In the genomic region with DNA sequence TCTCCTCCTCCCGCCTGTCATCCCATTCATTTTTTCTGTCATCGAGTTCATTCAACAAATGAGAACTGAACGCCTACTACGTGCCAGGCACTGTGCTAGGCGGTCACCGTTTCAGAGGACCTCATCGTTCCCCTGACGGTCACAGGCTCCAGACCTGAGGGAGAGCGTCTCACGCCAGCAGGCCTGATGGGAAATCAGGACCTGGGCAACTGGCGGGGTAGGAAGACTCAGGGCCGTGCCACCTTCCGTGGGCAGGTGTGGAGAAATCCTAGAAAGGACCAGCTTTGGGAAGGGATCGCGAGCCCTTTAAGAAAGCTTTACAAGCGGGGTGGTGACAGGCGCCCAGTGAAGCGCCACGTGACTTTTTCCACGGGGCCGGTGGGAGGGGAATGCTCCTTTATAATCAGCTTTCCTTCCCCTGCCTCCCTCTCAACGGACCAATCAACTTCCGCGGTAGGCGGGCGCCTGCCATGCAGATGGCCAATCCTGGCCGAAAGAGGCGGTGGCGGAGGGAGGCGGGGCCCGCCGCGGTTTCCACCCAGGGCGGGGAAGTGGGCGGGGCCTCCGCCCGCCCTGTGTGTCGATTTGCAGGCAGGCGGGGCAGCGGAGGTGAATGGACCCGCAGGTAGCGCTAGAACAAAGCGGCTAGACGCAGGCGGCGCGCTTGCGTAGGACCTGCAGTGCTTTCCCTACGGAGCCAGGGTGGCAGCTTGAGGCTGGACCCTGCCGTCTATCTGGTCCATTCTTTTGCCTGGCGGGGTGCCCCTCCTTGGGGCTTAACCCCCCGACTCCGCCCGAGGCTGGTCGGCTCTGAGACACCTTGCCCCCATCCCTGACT, we compare ENCODE assay signal across 8 cellular contexts. TPM values are rescaled to one million over a fixed set of nuclear protein-coding genes. Genes with fewer than 3 reads are reported as not detected.
DNase-seq lines count a peak whose midpoint lies in the region; ATAC-seq, FAIRE-seq and TF ChIP-seq lines count a peak whose summit lies in the region.

No MANE protein-coding gene starts in this region.

- no peaks in the 10 kb centered on the region for H3K9me3 Mint-ChIP-seq in Caco-2 (ENCODE audit: unreplicated experiment)
- no peaks in the 10 kb centered on the region for H3K9me3 Mint-ChIP-seq in activated CD8-positive, alpha-beta memory T cell treated with anti-CD3 and anti-CD28 coated beads, Interleukin-2, amount 10 ng/mL, durations not matched to agents 7 days and 5 days (ENCODE audit: low read depth)
- no peaks in the 10 kb centered on the region for H3K9me3 Mint-ChIP-seq in effector memory CD8-positive, alpha-beta T cell

- peaks cover 4% of the 10 kb centered on the region for H3K36me3 Mint-ChIP-seq in Caco-2 (ENCODE audit: insufficient read depth, unreplicated experiment)
- H3K36me3 Mint-ChIP-seq in activated CD8-positive, alpha-beta memory T cell treated with anti-CD3 and anti-CD28 coated beads, Interleukin-2, amount 10 ng/mL, durations not matched to agents 7 days and 5 days = peaks cover 8% of the 10 kb centered on the region
- peaks cover 43% of the 10 kb centered on the region for H3K36me3 Mint-ChIP-seq in effector memory CD8-positive, alpha-beta T cell (ENCODE audit: insufficient read depth)

- H3K9me3 ChIP-seq in Caco-2 = no peaks in the 10 kb centered on the region

- BruUV-seq in Caco-2 (replicated peaks; lab: Mats Ljungman, UMichigan) = no TSS peak

- intact Hi-C loops in Caco-2 (cut with micrococcal nuclease; ENCODE audit: unreplicated experiment) = loop anchor here (1.0 to 2.0 kb wide), 4 partner anchors 42 to 98 kb away; a partner anchor contains a TSS

- H3K4me1 ChIP-seq in Caco-2 = peaks cover 4% of the 10 kb centered on the region; the same call in 1 of the 2 replicates

- H3K4me1 Mint-ChIP-seq in Caco-2 (ENCODE audit: low read depth, unreplicated experiment) = no peaks in the 10 kb centered on the region
- peaks cover 30% of the 10 kb centered on the region for H3K4me1 Mint-ChIP-seq in activated CD8-positive, alpha-beta memory T cell treated with anti-CD3 and anti-CD28 coated beads, Interleukin-2, amount 10 ng/mL, durations not matched to agents 7 days and 5 days
- H3K4me1 Mint-ChIP-seq in effector memory CD8-positive, alpha-beta T cell (ENCODE audit: low read depth in 2 of 2) = peaks cover 24 to 41% of the 10 kb centered on the region in 2 donors

- H3K27me3 Mint-ChIP-seq in Caco-2 (ENCODE audit: insufficient read depth, unreplicated experiment) = no peaks in the 10 kb centered on the region
- H3K27me3 Mint-ChIP-seq in activated CD8-positive, alpha-beta memory T cell treated with anti-CD3 and anti-CD28 coated beads, Interleukin-2, amount 10 ng/mL, durations not matched to agents 7 days and 5 days = no peaks in the 10 kb centered on the region
- no peaks in the 10 kb centered on the region for H3K27me3 Mint-ChIP-seq in effector memory CD8-positive, alpha-beta T cell

- H3K4me3 Mint-ChIP-seq in Caco-2 (ENCODE audit: unreplicated experiment) = peak overlapping the region; percentile 89
- H3K4me3 Mint-ChIP-seq in activated CD8-positive, alpha-beta memory T cell treated with anti-CD3 and anti-CD28 coated beads, Interleukin-2, amount 10 ng/mL, durations not matched to agents 7 days and 5 days = peak overlapping the region; percentile 84
- H3K4me3 Mint-ChIP-seq in effector memory CD8-positive, alpha-beta T cell = peak overlapping the region; percentile 87 to 95

- POLR2A ChIA-PET in Caco-2 (lab: Charles Lee) = interaction anchor here (0.6 to 2.5 kb wide), 6 partner anchors 9 to 1772 kb away, joined by 3 to 12 read pairs (median 4); a partner anchor contains a TSS

- peak; percentile 99 for FAIRE-seq in HTR-8/SVneo (lab: Jason Lieb, UNC)

- peak; percentile 74 for ATAC-seq in GM21381 (IDR thresholded peaks at IDR 0.05; ENCODE audit: unreplicated experiment)
- ATAC-seq in activated CD8-positive, alpha-beta memory T cell treated with anti-CD3 and anti-CD28 coated beads, Interleukin-2, amount 10 ng/mL, durations not matched to agents 7 days and 5 days = peak; percentile 81
- ATAC-seq in effector memory CD8-positive, alpha-beta T cell (replicated peaks) = peak; percentile 83

- H3K27ac Mint-ChIP-seq in Caco-2 (ENCODE audit: unreplicated experiment) = peak overlapping the region; percentile 89
- H3K27ac Mint-ChIP-seq in activated CD8-positive, alpha-beta memory T cell treated with anti-CD3 and anti-CD28 coated beads, Interleukin-2, amount 10 ng/mL, durations not matched to agents 7 days and 5 days = peak overlapping the region; percentile 89
- peak overlapping the region; percentile 83 to 96 for H3K27ac Mint-ChIP-seq in effector memory CD8-positive, alpha-beta T cell

- peak; percentile 98 to 99 for DNase-seq in Caco-2
- peak; percentile 99 for DNase-seq in HTR-8/SVneo (ENCODE audit: insufficient read length, low spot score)
- DNase-seq in NOMO-1 treated with DMSO at 0.1 percent for 48 hours (lab: John Stamatoyannopoulos, UW; ENCODE audit: unreplicated experiment) = peak; percentile 98
- peak; percentile 100 for DNase-seq in activated CD8-positive, alpha-beta memory T cell treated with anti-CD3 and anti-CD28 coated beads, Interleukin-2, amount 10 ng/mL, durations not matched to agents 7 days and 5 days
- peak; percentile 98 for DNase-seq in effector memory CD8-positive, alpha-beta T cell
- DNase-seq in medulla oblongata (ENCODE audit: extremely low spot score) = peak; percentile 100
- peak; percentile 97 to 100 (median 98) for DNase-seq in stimulated activated CD4-positive, alpha-beta T cell treated with anti-CD3 and anti-CD28 coated beads, TNF-alpha, amount 100 ng/mL, for 48 hours (ENCODE audit: low read depth in 3 of 3)

- H3K36me3 ChIP-seq in Caco-2 (ENCODE audit: control insufficient read depth, insufficient read depth, low read length) = no peaks in the 10 kb centered on the region; the same call in 1 of the 2 replicates

- H3K4me3 ChIP-seq in Caco-2 (ENCODE audit: low read depth, low read length) = peak overlapping the region; percentile 82

- CTCF ChIA-PET in Caco-2 (lab: Charles Lee) = interaction anchor here (0.6 to 3.1 kb wide), 16 partner anchors 9 to 1945 kb away, joined by 3 to 19 read pairs (median 4); a partner anchor contains a TSS
- CTCF ChIA-PET in activated CD8-positive, alpha-beta memory T cell treated with anti-CD3 and anti-CD28 coated beads, Interleukin-2, amount 10 ng/mL, durations not matched to agents 7 days and 5 days (lab: Charles Lee) = interaction anchor here (0.7 to 8.7 kb wide), 16 partner anchors 16 to 667 kb away, joined by 3 to 105 read pairs (median 4); a partner anchor contains a TSS

- H3K27me3 ChIP-seq in Caco-2 (replicated peaks; ENCODE audit: control insufficient read depth, insufficient read depth, low read length) = no peaks in the 10 kb centered on the region

- peak in 1 of 2 experiments; percentile 21 for TF ChIP-seq CTCF in Caco-2 (IDR thresholded peaks at IDR 0.05; ENCODE audit: insufficient read depth in 1 of 2, low read depth in 1 of 2, low read length in 1 of 2, severe bottlenecking in 1 of 2, unreplicated experiment in 1 of 2)

RNA-seq across cellular contexts. Expression of a gene that starts 0.8 kb away (rescaled TPM):
- total RNA-seq in Caco-2 (2022) = 8.4 and 9.9 TPM in 2 replicates
- 10 to 100 TPM; 24.2 to 29.3 TPM for total RNA-seq in activated CD8-positive, alpha-beta memory T cell treated with anti-CD3 and anti-CD28 coated beads, Interleukin-2, amount 10 ng/mL, durations not matched to agents 7 days and 5 days

Comparison
In these comparisons a context has a peak if more than half of its experiments do, and no peak if none do; other contexts are left out.
1. Peak in every context shown above with its lines: DNase-seq, ATAC-seq and H3K4me3 ChIP-seq.